Comparison of ENCODE assay signal across 12 cellular contexts in the genomic region with DNA sequence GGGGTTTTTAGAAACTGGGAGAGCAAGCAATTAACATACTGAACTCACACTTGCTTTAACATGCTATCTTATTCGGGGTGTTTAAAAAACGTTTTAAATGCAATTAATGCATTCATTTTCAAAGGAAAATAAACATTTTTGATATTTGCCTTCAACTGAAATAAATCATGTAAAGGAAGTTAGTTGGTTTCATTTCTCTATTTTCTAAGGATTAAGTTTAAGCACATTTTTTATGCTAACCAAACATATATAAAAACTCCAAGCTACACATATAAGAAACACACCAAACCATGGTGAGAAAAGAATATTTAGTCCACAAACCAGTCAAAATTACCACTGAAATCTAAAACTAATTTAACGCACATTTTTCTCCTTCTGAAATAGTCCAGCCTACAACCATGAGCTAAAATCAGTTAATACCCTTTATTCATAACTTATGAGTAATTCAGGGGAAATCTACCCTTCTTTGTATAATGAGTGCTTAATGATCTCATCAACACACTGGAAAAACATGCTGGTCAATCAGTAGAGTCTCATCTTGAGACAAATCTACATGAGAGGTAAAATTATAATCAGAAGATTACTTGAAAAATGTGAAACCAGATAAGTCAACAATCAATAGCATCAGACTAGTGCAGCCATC. TPM values are rescaled to one million over a fixed set of nuclear protein-coding genes. Genes with fewer than 3 reads are reported as not detected.
DNase-seq lines count a peak whose midpoint lies in the region; ATAC-seq, FAIRE-seq and TF ChIP-seq lines count a peak whose summit lies in the region.
"Had no signal": no experiment of that assay in that cellular context is flagged by ENCODE, and none has a peak within 500 bp of the region (broad histone marks: within the 10 kb centered on the region; RNA-seq: fewer than 3 reads in every experiment).

No MANE protein-coding gene starts in this region.

- H3K9ac ChIP-seq in endothelial cell of umbilical vein (replicated peaks; ENCODE audit: extremely low read depth, insufficient read depth, low read length): no peak overlapping the region

- no peak overlapping the region for H2AFZ ChIP-seq in endothelial cell of umbilical vein (ENCODE audit: low read depth, low read length)

- BruUV-seq in endothelial cell of umbilical vein (replicated peaks; lab: Mats Ljungman, UMichigan): no TSS peak

- H3K79me2 ChIP-seq in endothelial cell of umbilical vein (ENCODE audit: control insufficient read depth, insufficient read depth, low read length): peaks cover 95% of the 10 kb centered on the region

- TF ChIP-seq POLR2A in endothelial cell of umbilical vein (IDR thresholded peaks at IDR 0.05; ENCODE audit: low read depth, low read length): no peak

- CTCF ChIA-PET in CD4-positive, alpha-beta T cell (lab: Charles Lee): interaction anchor here (0.7 to 1.2 kb wide), 4 partner anchors 10 to 147 kb away, joined by 3 to 5 read pairs (median 4); no protein-coding TSS in a partner anchor
- CTCF ChIA-PET in endothelial cell of umbilical vein (lab: Charles Lee): interaction anchor here (1.1 to 1.4 kb wide), 2 partner anchors 9 kb away, joined by 3 to 4 read pairs; no protein-coding TSS in a partner anchor

- no peak for ATAC-seq in CD4-positive, alpha-beta T cell (ENCODE audit: poor library complexity)
- ATAC-seq in GM19452 (IDR thresholded peaks at IDR 0.05; ENCODE audit: unreplicated experiment) (peak; percentile 64), HG03565 (IDR thresholded peaks at IDR 0.05; ENCODE audit: unreplicated experiment) (peak; percentile 45)

- dilution Hi-C loops in endothelial cell of umbilical vein (cut with MboI; ENCODE audit: extremely low pct_ligation_motif_present, low sequenced_read_pairs): no loop called here

- no peaks in the 10 kb centered on the region for H3K9me3 ChIP-seq in CD4-positive, alpha-beta T cell (ENCODE audit: control insufficient read depth, low read length)
- H3K9me3 ChIP-seq in endothelial cell of umbilical vein (replicated peaks; ENCODE audit: control insufficient read depth, insufficient read depth, low read length): no peaks in the 10 kb centered on the region
- H3K9me3 ChIP-seq in HAP-1: no peaks in the 10 kb centered on the region
- H3K9me3 ChIP-seq: thoracic aorta had no signal

- H3K27ac Mint-ChIP-seq in CD4-positive, alpha-beta T cell: peak overlapping the region; percentile 22
- H3K27ac Mint-ChIP-seq: T-helper 1 cell treated with Interleukin-12 subunit alpha and Interleukin-12 subunit beta and Interleukin-4 antibody, amounts not matched to agents 30 μg/mL and 1 μg/mL, for 36 hours had no signal

- H3K4me3 Mint-ChIP-seq in CD4-positive, alpha-beta T cell: peak overlapping the region; percentile 54
- H3K4me3 Mint-ChIP-seq: T-helper 1 cell treated with Interleukin-12 subunit alpha and Interleukin-12 subunit beta and Interleukin-4 antibody, amounts not matched to agents 30 μg/mL and 1 μg/mL, for 36 hours had no signal

- H3K4me1 ChIP-seq in endothelial cell of umbilical vein (ENCODE audit: control insufficient read depth, extremely low read depth, insufficient read depth, low read length) (peaks cover 22% of the 10 kb centered on the region), HAP-1 (peaks cover 21% of the 10 kb centered on the region)

- peaks cover 3% of the 10 kb centered on the region for H3K9me1 ChIP-seq in endothelial cell of umbilical vein (replicated peaks; ENCODE audit: control insufficient read depth, extremely low read depth, insufficient read depth, low read length)

- TF ChIP-seq CTCF in CD4-positive, alpha-beta T cell (IDR thresholded peaks at IDR 0.05): no peak
- TF ChIP-seq CTCF in endothelial cell of umbilical vein (IDR thresholded peaks at IDR 0.05; ENCODE audit: extremely low read depth in 1 of 2, insufficient read depth in 1 of 2, low read depth in 1 of 2, low read length in 2 of 2) (no peak), coronary artery (IDR thresholded peaks at IDR 0.05) (no peak)

- no peaks in the 10 kb centered on the region for H3K9me3 Mint-ChIP-seq in CD4-positive, alpha-beta T cell
- H3K9me3 Mint-ChIP-seq: T-helper 1 cell treated with Interleukin-12 subunit alpha and Interleukin-12 subunit beta and Interleukin-4 antibody, amounts not matched to agents 30 μg/mL and 1 μg/mL, for 36 hours had no signal

- peaks cover 80% of the 10 kb centered on the region for H3K4me1 Mint-ChIP-seq in CD4-positive, alpha-beta T cell (ENCODE audit: low read depth)

- no peak for FAIRE-seq in endothelial cell of umbilical vein (lab: Jason Lieb, UNC)

- intact Hi-C loops in CD4-positive, alpha-beta T cell (cut with DNase I, micrococcal nuclease): loop anchor here in 1 of 2 experiments (5.0 kb wide), 1 partner anchor 116 kb away; the partner anchor contains the start of gene MSH6
- intact Hi-C loops in endothelial cell of umbilical vein (cut with micrococcal nuclease): no loop called here

- H3K36me3 Mint-ChIP-seq in CD4-positive, alpha-beta T cell (ENCODE audit: low read depth): peaks cover 5% of the 10 kb centered on the region

- H3K27me3 Mint-ChIP-seq in CD4-positive, alpha-beta T cell: no peaks in the 10 kb centered on the region

- H3K4me3 ChIP-seq in endothelial cell of umbilical vein (replicated peaks in 1 of 3; ENCODE audit: insufficient read depth in 1 of 3, low read depth in 1 of 3, low read length in 3 of 3) (no peak overlapping the region), HAP-1 (no peak overlapping the region), coronary artery (no peak overlapping the region)
- H3K4me3 ChIP-seq: thoracic aorta had no signal

- no peaks in the 10 kb centered on the region for H3K36me3 ChIP-seq in endothelial cell of umbilical vein (ENCODE audit: control insufficient read depth in 2 of 2, extremely low read depth in 1 of 2, insufficient read depth in 2 of 2, low read length in 2 of 2)
- H3K36me3 ChIP-seq in HAP-1 (replicated peaks): no peaks in the 10 kb centered on the region
- H3K36me3 ChIP-seq: brain microvascular endothelial cell, thoracic aorta had no signal

- H3K4me2 ChIP-seq in endothelial cell of umbilical vein (ENCODE audit: insufficient read depth, low read length): peak overlapping the region; percentile 52

- in situ Hi-C loops in HAP-1 (cut with MboI; ENCODE audit: low sequenced_read_pairs): no loop called here

- POLR2A ChIA-PET in CD4-positive, alpha-beta T cell (lab: Charles Lee): no interaction called here
- POLR2A ChIA-PET in endothelial cell of umbilical vein (lab: Charles Lee): no interaction called here

- no peaks in the 10 kb centered on the region for H3K27me3 ChIP-seq in CD4-positive, alpha-beta T cell (ENCODE audit: control insufficient read depth, insufficient read depth, low read length)
- H3K27me3 ChIP-seq in endothelial cell of umbilical vein (ENCODE audit: control insufficient read depth in 2 of 2, insufficient read depth in 2 of 2, low read length in 2 of 2): no peaks in the 10 kb centered on the region
- H3K27me3 ChIP-seq in HAP-1 (ENCODE audit: low read depth): no peaks in the 10 kb centered on the region
- H3K27me3 ChIP-seq: brain microvascular endothelial cell had no signal

- no peak for DNase-seq in CD4-positive, alpha-beta T cell
- DNase-seq in endothelial cell of umbilical vein (ENCODE audit: low read depth, low spot score) (peak; percentile 51), HAP-1 (ENCODE audit: low spot score in 2 of 2) (no peak), coronary artery (ENCODE audit: low spot score) (no peak), kidney glomerular epithelial cell (lab: John Stamatoyannopoulos, UW) (no peak), NCI-H1930 (lab: John Stamatoyannopoulos, UW) (no peak)
- DNase-seq: brain microvascular endothelial cell, DMS53 had no signal

- H4K20me1 ChIP-seq in endothelial cell of umbilical vein (replicated peaks; ENCODE audit: control insufficient read depth, extremely low read depth, insufficient read depth, low read length): peaks cover 8% of the 10 kb centered on the region

- no peak overlapping the region for H3K27ac ChIP-seq in CD4-positive, alpha-beta T cell (ENCODE audit: low read depth, low read length)
- H3K27ac ChIP-seq in endothelial cell of umbilical vein (ENCODE audit: insufficient read depth, low read depth, low read length): peak overlapping the region; percentile 7
- H3K27ac ChIP-seq in coronary artery: peak overlapping the region in 1 of 2 donors; percentile 15
- H3K27ac ChIP-seq: brain microvascular endothelial cell, thoracic aorta had no signal

TF ChIP-seq in endothelial cell of umbilical vein, 7 proteins besides CTCF, POLR2A, EP300 and RAD21:
- TF ChIP-seq EZH2 (IDR thresholded peaks at IDR 0.05; ENCODE audit: borderline replicate concordance, low read depth, low read length, severe bottlenecking) (no peak), FOS (IDR thresholded peaks at IDR 0.05; ENCODE audit: borderline replicate concordance, insufficient read depth, low read length) (peak; percentile 15), JUN (IDR thresholded peaks at IDR 0.05; ENCODE audit: borderline replicate concordance, insufficient read depth, insufficient read length, low read depth) (no peak), POLR2AphosphoS5 (IDR thresholded peaks at IDR 0.05; ENCODE audit: insufficient read depth, low read depth, low read length) (no peak), GATA2 (IDR thresholded peaks at IDR 0.05; ENCODE audit: insufficient read depth, insufficient read length, low read depth, low read length) (no peak), MYC (IDR thresholded peaks at IDR 0.05; ENCODE audit: low read depth, low read length) (no peak)
- TF ChIP-seq, protein P1, sequence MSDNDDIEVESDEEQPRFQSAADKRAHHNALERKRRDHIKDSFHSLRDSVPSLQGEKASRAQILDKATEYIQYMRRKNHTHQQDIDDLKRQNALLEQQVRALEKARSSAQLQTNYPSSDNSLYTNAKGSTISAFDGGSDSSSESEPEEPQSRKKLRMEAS (IDR thresholded peaks at IDR 0.05; ENCODE audit: insufficient read depth, insufficient read length): no peak

RNA-seq across cellular contexts. Expression of gene FBXO11, which starts 8.1 kb away (rescaled TPM):
- 100 to 1,000 TPM; 121 to 126 TPM for total RNA-seq in CD4-positive, alpha-beta T cell
- total RNA-seq in endothelial cell of umbilical vein: 59.6 and 65.0 TPM in 2 replicates
- polyA plus RNA-seq in endothelial cell of umbilical vein: 23.4 and 25.6 TPM in 2 replicates
- polyA plus RNA-seq in endothelial cell of umbilical vein (2011; cell fraction: cytosol; rRNA removed): 25.8 and 28.9 TPM in 2 replicates
- polyA plus RNA-seq in endothelial cell of umbilical vein (2011; cell fraction: nucleus; rRNA removed): 92.2 and 123 TPM in 2 replicates
- polyA plus RNA-seq in endothelial cell of umbilical vein (2012): 40.9 and 50.4 TPM in 2 replicates
- 93.8 and 119 TPM in 2 replicates for polyA minus RNA-seq in endothelial cell of umbilical vein
- polyA minus RNA-seq in endothelial cell of umbilical vein (2011; cell fraction: cytosol; rRNA and poly(A)+ RNA removed): 30.2 TPM
- polyA minus RNA-seq in endothelial cell of umbilical vein (2011; cell fraction: nucleus; rRNA and poly(A)+ RNA removed): 68.9 and 105 TPM in 2 replicates
